ENCODE assay signal across 20 cellular contexts in the genomic region with DNA sequence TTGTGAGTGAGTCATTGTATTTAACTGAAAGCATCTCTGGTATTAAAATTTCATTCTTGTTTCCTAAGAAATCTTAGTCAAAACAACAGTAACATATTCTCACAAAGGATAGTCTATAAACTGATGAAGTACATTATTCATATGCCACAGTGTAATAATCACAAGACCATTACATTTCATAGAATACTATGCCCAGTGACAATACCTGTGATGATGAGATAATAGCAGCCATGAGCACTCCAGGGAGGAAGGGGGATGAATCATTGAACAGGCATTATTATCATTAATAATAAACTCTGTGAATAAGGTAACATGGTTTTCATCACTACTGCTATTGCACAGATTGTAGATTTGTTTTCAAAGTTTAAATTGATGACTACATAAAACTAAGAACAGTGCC.
DNase-seq lines count a peak whose midpoint lies in the region; ATAC-seq and TF ChIP-seq lines count a peak whose summit lies in the region.
"Had no signal": no experiment of that assay in that cellular context is flagged by ENCODE, and none has a peak within 500 bp of the region (broad histone marks: within the 10 kb centered on the region; RNA-seq: fewer than 3 reads in every experiment).

No MANE protein-coding gene starts in this region.

- DNase-seq in EL, result peak; percentile 69
- DNase-seq in RWPE1 (ENCODE audit: low spot score), result peak; percentile 10
- peak; percentile 57 for DNase-seq in epithelial cell of prostate (ENCODE audit: low read depth, low spot score)
- DNase-seq in osteoblast (ENCODE audit: insufficient read length, low spot score, missing footprints), result no peak
- DNase-seq in GM10266 (ENCODE audit: extremely low spot score), result no peak
- DNase-seq: activated CD8-positive, alpha-beta memory T cell treated with anti-CD3 and anti-CD28 coated beads, Interleukin-2, amount 50 U/mL, for 48 hours; activated gamma-delta T cell; amniotic stem cell; DND-41; effector CD4-positive, alpha-beta T cell; mucosa of descending colon; NCI-H748 treated with DMSO at 0.1 percent for 48 hours; SHP77 treated with DMSO at 0.1 percent for 48 hours; stimulated activated CD4-positive, alpha-beta T cell treated with anti-CD3 and anti-CD28 coated beads, Interleukin-2, amount 100 ng/mL, for 24 hours; transverse colon had no signal

- no peaks in the 10 kb centered on the region for H4K20me1 ChIP-seq in osteoblast (ENCODE audit: insufficient read depth, low read length)

- CTCF ChIA-PET in RWPE1 (lab: Yijun Ruan, JAX), result no interaction called here

- no peak overlapping the region for H2AFZ ChIP-seq in osteoblast (ENCODE audit: low read length)

- H3K4me2 ChIP-seq in osteoblast (ENCODE audit: insufficient read depth, low read length), result peak overlapping the region; percentile 25

- POLR2A ChIA-PET in RWPE1 (lab: Yijun Ruan, JAX; ENCODE audit: low non-redundant PET), result no interaction called here

- no peaks in the 10 kb centered on the region for H3K27me3 ChIP-seq in osteoblast (ENCODE audit: insufficient read depth, low read length)
- H3K27me3 ChIP-seq: transverse colon had no signal

- peaks cover 23% of the 10 kb centered on the region for H3K4me1 ChIP-seq in osteoblast (ENCODE audit: insufficient read depth, low read length)
- H3K4me1 ChIP-seq: transverse colon had no signal

- no peaks in the 10 kb centered on the region for H3K9me3 ChIP-seq in osteoblast (ENCODE audit: low read depth, low read length)
- H3K9me3 ChIP-seq: mucosa of descending colon, transverse colon had no signal

- TF ChIP-seq CTCF in RWPE1 (conservative IDR thresholded peaks at IDR 0.05; ENCODE audit: low read depth) (no peak), osteoblast (IDR thresholded peaks at IDR 0.05; ENCODE audit: extremely low read depth, low read depth, low read length) (no peak), GM10266 (IDR thresholded peaks at IDR 0.05; ENCODE audit: control insufficient read depth, insufficient read depth, low read depth, missing control alignments) (no peak)

- no peak overlapping the region for H3K27ac ChIP-seq in RWPE1
- peak overlapping the region; percentile 30 for H3K27ac ChIP-seq in epithelial cell of prostate
- H3K27ac ChIP-seq in osteoblast (ENCODE audit: low read depth, low read length), result peak overlapping the region; percentile 42
- H3K27ac ChIP-seq: skin epidermis, transverse colon had no signal

- no peak for ATAC-seq in HG02840 (IDR thresholded peaks at IDR 0.05; ENCODE audit: low FRiP score, unreplicated experiment)
- no peak for ATAC-seq in HG02970 (IDR thresholded peaks at IDR 0.05; ENCODE audit: low FRiP score, unreplicated experiment)
- ATAC-seq in HG03571 (IDR thresholded peaks at IDR 0.05; ENCODE audit: unreplicated experiment), result no peak
- ATAC-seq: K562, mucosa of descending colon had no signal

- H3K79me2 ChIP-seq in osteoblast (ENCODE audit: insufficient read depth, low read length), result no peaks in the 10 kb centered on the region

- no peaks in the 10 kb centered on the region for H3K36me3 ChIP-seq in osteoblast (ENCODE audit: insufficient read depth, low read length)
- H3K36me3 ChIP-seq: transverse colon had no signal

- no peak overlapping the region for H3K4me3 ChIP-seq in osteoblast (ENCODE audit: insufficient read depth, low read length)
- H3K4me3 ChIP-seq: K562, mucosa of descending colon, skin epidermis, transverse colon had no signal

Comparison
In these comparisons a context has a peak if more than half of its experiments do, and no peak if none do; other contexts are left out.
1. DNase-seq: peak in EL (single experiment), RWPE1 (single experiment) and epithelial cell of prostate (single experiment); none in osteoblast (single experiment) and GM10266 (single experiment).